Comparison of ENCODE assay signal across 15 cellular contexts in the genomic region with DNA sequence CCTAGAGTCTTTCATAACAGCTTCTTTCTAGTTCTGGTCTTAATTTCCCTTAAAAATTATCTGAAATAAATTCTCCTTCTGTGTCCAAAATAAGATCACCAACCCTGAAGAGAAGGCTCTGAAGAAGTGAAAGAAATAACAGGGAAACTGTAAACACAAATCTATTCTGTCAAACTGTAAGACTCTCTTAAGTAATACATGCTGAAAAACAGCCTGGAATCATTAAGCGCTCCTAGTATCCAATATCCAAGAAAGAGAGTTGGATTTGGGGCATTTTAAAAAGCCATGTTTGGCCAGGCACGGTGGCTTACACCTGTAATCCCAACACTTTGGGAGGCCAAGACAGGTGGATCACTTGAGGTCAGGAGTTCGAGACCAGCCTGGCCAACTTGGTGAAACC.
"Had no signal": no experiment of that assay in that cellular context is flagged by ENCODE, and none has a peak within 500 bp of the region (broad histone marks: within the 10 kb centered on the region; RNA-seq: fewer than 3 reads in every experiment).

No MANE protein-coding gene starts in this region.

- H3K79me2 ChIP-seq: hepatocyte had no signal

- H3K4me3 Mint-ChIP-seq: naive thymus-derived CD8-positive, alpha-beta T cell had no signal

- H3K4me3 ChIP-seq: hepatocyte, mucosa of descending colon, sigmoid colon, skin epidermis, thoracic aorta, transverse colon had no signal

- H3K4me2 ChIP-seq: hepatocyte had no signal

- ATAC-seq: foreskin keratinocyte; mucosa of descending colon; naive thymus-derived CD8-positive, alpha-beta T cell; stimulated activated naive CD8-positive, alpha-beta T cell treated with anti-CD3 and anti-CD28 coated beads, Interleukin-15, Interleukin-2, amounts not matched to agents 100 U/mL and 50 U/mL, for 24 hours had no signal

- H3K27me3 Mint-ChIP-seq: naive thymus-derived CD8-positive, alpha-beta T cell had no signal

- H3K27me3 ChIP-seq: foreskin keratinocyte, hepatocyte, neutrophil, sigmoid colon, transverse colon had no signal

- H3K9me3 Mint-ChIP-seq: naive thymus-derived CD8-positive, alpha-beta T cell had no signal

- DNase-seq: effector memory CD4-positive, alpha-beta T cell; head of caudate nucleus; mammary epithelial cell; mucosa of descending colon; naive thymus-derived CD8-positive, alpha-beta T cell; posterior cingulate gyrus; sigmoid colon; stimulated activated CD4-positive, alpha-beta T cell treated with anti-CD3 and anti-CD28 coated beads, Interleukin-12 subunit alpha, Interleukin-12 subunit beta, amount 100 ng/mL, for 4 hours; stimulated activated naive CD8-positive, alpha-beta T cell treated with anti-CD3 and anti-CD28 coated beads, Interleukin-15, Interleukin-2, amounts not matched to agents 100 U/mL and 50 U/mL, for 24 hours; transverse colon had no signal

- H3K4me1 ChIP-seq: foreskin keratinocyte, transverse colon had no signal

- H3K27ac ChIP-seq: foreskin keratinocyte, hepatocyte, neutrophil, thoracic aorta had no signal

- H3K9me3 ChIP-seq: mucosa of descending colon, neutrophil, sigmoid colon, thoracic aorta, transverse colon had no signal

- H2AFZ ChIP-seq: hepatocyte had no signal

- H3K27ac Mint-ChIP-seq: naive thymus-derived CD8-positive, alpha-beta T cell had no signal
